26 cellular contexts compared by ENCODE assay signal in genomic region chr1:196486346-196486745, GRCh38.
"Had no signal": no experiment of that assay in that cellular context is flagged by ENCODE, and none has a peak within 500 bp of the region (broad histone marks: within the 10 kb centered on the region; RNA-seq: fewer than 3 reads in every experiment).

No MANE protein-coding gene starts in this region.

- ATAC-seq: natural killer cell treated with Interleukin-12 subunit alpha and Interleukin-12 subunit beta and Interleukin-15 and Interleukin-18, amount 100 ng/mL, for 72 hours; pancreas; right cardiac atrium; right lobe of liver; stimulated activated effector memory CD8-positive, alpha-beta T cell treated with anti-CD3 and anti-CD28 coated beads, Interleukin-12 subunit alpha, Interleukin-12 subunit beta, amount 100 ng/mL, for 72 hours; stimulated activated naive B cell treated with anti-CD40 and anti-IgM and Interleukin-4, amounts not matched to agents 10 μg/mL and 1 μg/mL and 100 μg/mL, for 72 hours had no signal

- H3K4me3 Mint-ChIP-seq: natural killer cell treated with Interleukin-12 subunit alpha and Interleukin-12 subunit beta and Interleukin-15 and Interleukin-18, amount 100 ng/mL, for 72 hours; nephron progenitor cell; neural crest cell; stimulated activated effector memory CD8-positive, alpha-beta T cell treated with anti-CD3 and anti-CD28 coated beads, Interleukin-12 subunit alpha, Interleukin-12 subunit beta, amount 100 ng/mL, for 72 hours; stimulated activated naive B cell treated with anti-CD40 and anti-IgM and Interleukin-4, amounts not matched to agents 10 μg/mL and 1 μg/mL and 100 μg/mL, for 72 hours; stimulated activated naive CD8-positive, alpha-beta T cell treated with anti-CD3 and anti-CD28 coated beads, Interleukin-15, Interleukin-2, amounts not matched to agents 100 ng/mL and 50 ng/mL, for 24 hours had no signal

- H3K4me1 Mint-ChIP-seq: nephron progenitor cell; stimulated activated effector memory CD8-positive, alpha-beta T cell treated with anti-CD3 and anti-CD28 coated beads, Interleukin-12 subunit alpha, Interleukin-12 subunit beta, amount 100 ng/mL, for 72 hours; stimulated activated naive B cell treated with anti-CD40 and anti-IgM and Interleukin-4, amounts not matched to agents 10 μg/mL and 1 μg/mL and 100 μg/mL, for 72 hours had no signal

- H3K36me3 Mint-ChIP-seq: natural killer cell treated with Interleukin-12 subunit alpha and Interleukin-12 subunit beta and Interleukin-15 and Interleukin-18, amount 100 ng/mL, for 72 hours; stimulated activated effector memory CD8-positive, alpha-beta T cell treated with anti-CD3 and anti-CD28 coated beads, Interleukin-12 subunit alpha, Interleukin-12 subunit beta, amount 100 ng/mL, for 72 hours; stimulated activated naive B cell treated with anti-CD40 and anti-IgM and Interleukin-4, amounts not matched to agents 10 μg/mL and 1 μg/mL and 100 μg/mL, for 72 hours had no signal

- H3K27me3 Mint-ChIP-seq: natural killer cell treated with Interleukin-12 subunit alpha and Interleukin-12 subunit beta and Interleukin-15 and Interleukin-18, amount 100 ng/mL, for 72 hours; stimulated activated naive B cell treated with anti-CD40 and anti-IgM and Interleukin-4, amounts not matched to agents 10 μg/mL and 1 μg/mL and 100 μg/mL, for 72 hours; stimulated activated naive CD8-positive, alpha-beta T cell treated with anti-CD3 and anti-CD28 coated beads, Interleukin-15, Interleukin-2, amounts not matched to agents 100 ng/mL and 50 ng/mL, for 24 hours had no signal

- H3K4me3 ChIP-seq: pancreas, prostate gland, right lobe of liver, sigmoid colon, stomach, thoracic aorta, thyroid gland, tibial nerve, upper lobe of left lung, vagina had no signal

- DNase-seq: nephron progenitor cell; nucleus accumbens; pancreas; right cardiac atrium; right lobe of liver; sigmoid colon; small intestine; stimulated activated CD4-positive, alpha-beta T cell treated with anti-CD3 and anti-CD28 coated beads, Interleukin-15, amount 100 ng/mL, for 24 hours; stimulated activated CD4-positive, alpha-beta T cell treated with anti-CD3 and anti-CD28 coated beads, Interleukin-2, amount 100 ng/mL, for 24 hours; stimulated activated CD4-positive, alpha-beta T cell treated with anti-CD3 and anti-CD28 coated beads, Interleukin-2, amount 100 ng/mL, for 48 hours; stimulated activated CD4-positive, alpha-beta T cell treated with anti-CD3 and anti-CD28 coated beads, Interleukin-4, amount 100 ng/mL, for 24 hours; stimulated activated naive B cell treated with anti-CD40 and anti-IgM and Interleukin-4, amounts not matched to agents 10 μg/mL and 1 μg/mL and 100 μg/mL, for 72 hours; stimulated activated naive CD4-positive, alpha-beta T cell treated with Interleukin-2 at 50 U/mL for 16 hours; stomach; thyroid gland; trophoblast cell; upper lobe of left lung had no signal

- H3K27ac Mint-ChIP-seq: natural killer cell treated with Interleukin-12 subunit alpha and Interleukin-12 subunit beta and Interleukin-15 and Interleukin-18, amount 100 ng/mL, for 72 hours; nephron progenitor cell; stimulated activated effector memory CD8-positive, alpha-beta T cell treated with anti-CD3 and anti-CD28 coated beads, Interleukin-12 subunit alpha, Interleukin-12 subunit beta, amount 100 ng/mL, for 72 hours; stimulated activated naive B cell treated with anti-CD40 and anti-IgM and Interleukin-4, amounts not matched to agents 10 μg/mL and 1 μg/mL and 100 μg/mL, for 72 hours; stimulated activated naive CD8-positive, alpha-beta T cell treated with anti-CD3 and anti-CD28 coated beads, Interleukin-15, Interleukin-2, amounts not matched to agents 100 ng/mL and 50 ng/mL, for 24 hours had no signal

- FAIRE-seq: pancreas, urothelium cell line had no signal

- H3K9me3 Mint-ChIP-seq: nephron progenitor cell; stimulated activated naive CD8-positive, alpha-beta T cell treated with anti-CD3 and anti-CD28 coated beads, Interleukin-15, Interleukin-2, amounts not matched to agents 100 ng/mL and 50 ng/mL, for 24 hours had no signal
